In the genomic region with DNA sequence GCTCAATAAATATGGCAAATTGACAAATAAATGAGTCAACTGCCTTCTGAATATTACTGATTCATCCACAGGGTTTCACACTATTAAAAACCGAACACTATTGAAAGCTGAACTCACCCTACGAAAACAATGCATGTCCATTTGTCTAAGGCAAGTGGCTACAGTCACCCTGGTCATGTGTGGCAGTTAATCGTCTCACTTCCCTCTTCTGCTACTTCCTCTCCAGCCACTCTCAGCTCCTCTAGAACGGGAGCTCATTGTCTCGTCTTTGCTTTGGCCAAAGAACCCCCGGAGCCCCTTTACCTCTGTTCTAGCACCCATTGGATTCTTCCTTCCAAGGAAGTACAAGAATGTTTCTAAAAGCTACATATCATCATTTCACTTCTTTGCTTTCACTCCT, we compare ENCODE assay signal across 26 cellular contexts.
DNase-seq lines count a peak whose midpoint lies in the region; ATAC-seq, FAIRE-seq and TF ChIP-seq lines count a peak whose summit lies in the region.
"Had no signal": no experiment of that assay in that cellular context is flagged by ENCODE, and none has a peak within 500 bp of the region (broad histone marks: within the 10 kb centered on the region; RNA-seq: fewer than 3 reads in every experiment).

No MANE protein-coding gene starts in this region.

- H3K4me3 ChIP-seq in PC-3 (ENCODE audit: low read length) (no peak overlapping the region), GM12878 (no peak overlapping the region), PC-9 (no peak overlapping the region)
- H3K4me3 ChIP-seq: BLaER1 treated with 17β-estradiol and CSF1 and Interleukin-3, amounts not matched to agents 10 nM and 100 nM; GM23338; MG63; SJCRH30 had no signal

- H3K36me3 ChIP-seq in PC-3 (ENCODE audit: low read depth, low read length) = no peaks in the 10 kb centered on the region
- no peaks in the 10 kb centered on the region for H3K36me3 ChIP-seq in GM12878 (ENCODE audit: control insufficient read depth in 2 of 2, insufficient read depth in 2 of 2, low read length in 1 of 2)
- no peaks in the 10 kb centered on the region for H3K36me3 ChIP-seq in PC-9 (ENCODE audit: low read depth)
- H3K36me3 ChIP-seq: MG63, SJCRH30 had no signal

- no peaks in the 10 kb centered on the region for H3K27me3 ChIP-seq in PC-3 (ENCODE audit: low read length)
- H3K27me3 ChIP-seq in GM12878 (replicated peaks in 1 of 2; ENCODE audit: control insufficient read depth in 2 of 2, insufficient read depth in 2 of 2, low read length in 1 of 2) = no peaks in the 10 kb centered on the region
- H3K27me3 ChIP-seq in PC-9 (ENCODE audit: insufficient read depth, low read depth) = peaks cover 94% of the 10 kb centered on the region
- H3K27me3 ChIP-seq: BLaER1 treated with 17β-estradiol and CSF1 and Interleukin-3, amounts not matched to agents 10 nM and 100 nM had no signal

- H3F3A ChIP-seq in PC-3 (ENCODE audit: low read length, unreplicated experiment) = no peaks in the 10 kb centered on the region
- no peaks in the 10 kb centered on the region for H3F3A ChIP-seq in PC-9 (ENCODE audit: insufficient read depth, low read depth)

- RAD21 ChIA-PET in GM12878 (lab: Charles Lee; ENCODE audit: unreplicated experiment) = no interaction called here

- DNase-seq in activated naive CD4-positive, alpha-beta T cell treated with anti-CD3 and anti-CD28 coated beads for 36 hours = no peak
- peak; percentile 3 for DNase-seq in PC-3
- no peak for DNase-seq in GM12878 (ENCODE audit: low read depth, low spot score)
- DNase-seq in PC-9 = no peak
- DNase-seq in NCI-H1105 treated with DMSO at 0.1 percent for 48 hours (lab: John Stamatoyannopoulos, UW) = no peak
- DNase-seq: AML-193; Caco-2; CD4-positive, alpha-beta T cell; H9; KG1; MG63; NCI-H1105; NCI-H146; NCI-H1930; NCI-H2107; NCI-H446; NCI-H526; SJCRH30; T-cell had no signal

- H4K20me1 ChIP-seq in PC-3 (ENCODE audit: low read length) = no peaks in the 10 kb centered on the region
- no peaks in the 10 kb centered on the region for H4K20me1 ChIP-seq in GM12878 (ENCODE audit: control insufficient read depth, insufficient read depth)
- H4K20me1 ChIP-seq in PC-9 (ENCODE audit: insufficient read depth) = no peaks in the 10 kb centered on the region
- H4K20me1 ChIP-seq: BLaER1 treated with 17β-estradiol and CSF1 and Interleukin-3, amounts not matched to agents 10 nM and 100 nM had no signal

- TF ChIP-seq CTCF in PC-3 (conservative IDR thresholded peaks at IDR 0.05; ENCODE audit: low read depth, low read length) (no peak), GM12878 (IDR thresholded peaks at IDR 0.05 in 2 of 3, conservative IDR thresholded peaks at IDR 0.05 in 1 of 3; ENCODE audit: control insufficient read depth in 2 of 3, extremely low read depth in 1 of 3, insufficient read depth in 1 of 3, low read depth in 3 of 3, low read length in 3 of 3) (no peak), PC-9 (conservative IDR thresholded peaks at IDR 0.05) (no peak)

- no peak overlapping the region for H3K9ac ChIP-seq in PC-3 (ENCODE audit: low read length)
- H3K9ac ChIP-seq in GM12878 (ENCODE audit: control insufficient read depth, insufficient read depth, low read length) = no peak overlapping the region
- H3K9ac ChIP-seq: BLaER1 treated with 17β-estradiol and CSF1 and Interleukin-3, amounts not matched to agents 10 nM and 100 nM had no signal

- SMC1A ChIA-PET in GM12878 (lab: Charles Lee; ENCODE audit: uncharacterized antibody, unreplicated experiment) = interaction anchor here (0.9 kb wide), 1 partner anchor 12 kb away, joined by 3 read pairs; no protein-coding TSS in a partner anchor

- H2AFZ ChIP-seq in PC-3 (ENCODE audit: low read length) = no peak overlapping the region
- no peak overlapping the region for H2AFZ ChIP-seq in GM12878 (ENCODE audit: control insufficient read depth, low read depth, low read length)
- no peak overlapping the region for H2AFZ ChIP-seq in PC-9
- H2AFZ ChIP-seq: GM23338 had no signal

- no peak overlapping the region for H3K4me2 ChIP-seq in PC-3 (ENCODE audit: low read length)
- no peak overlapping the region for H3K4me2 ChIP-seq in GM12878 (ENCODE audit: control insufficient read depth, insufficient read depth)
- no peak overlapping the region for H3K4me2 ChIP-seq in PC-9
- H3K4me2 ChIP-seq: GM23338 had no signal

- no peak for ATAC-seq in PC-3
- ATAC-seq in GM12878 = no peak
- no peak for ATAC-seq in HG02981 (IDR thresholded peaks at IDR 0.05; ENCODE audit: unreplicated experiment)
- ATAC-seq: GM23338, Right ventricle myocardium inferior, T-cell had no signal

- no peaks in the 10 kb centered on the region for H3K9me3 Mint-ChIP-seq in activated naive CD4-positive, alpha-beta T cell treated with anti-CD3 and anti-CD28 coated beads, Interleukin-2, amount 50 U/mL, for 24 hours
- H3K9me3 Mint-ChIP-seq in activated naive CD4-positive, alpha-beta T cell treated with anti-CD3 and anti-CD28 coated beads for 36 hours = peaks cover 3% of the 10 kb centered on the region
- H3K9me3 Mint-ChIP-seq: CD4-positive, alpha-beta T cell; GM23338; H9; T-cell had no signal

- no peak for TF ChIP-seq EP300 in GM12878 (IDR thresholded peaks at IDR 0.05; ENCODE audit: borderline replicate concordance in 1 of 2, control insufficient read depth in 1 of 2, low read depth in 2 of 2, low read length in 2 of 2)

- 20% methylated on average over 6 of the region's 6 CpGs for WGBS in GM12878 (ENCODE audit: insufficient coverage, insufficient replicate concordance, low lambda C conversion rate, missing lambda C conversion rate)

- no peak for TF ChIP-seq RAD21 in GM12878 (IDR thresholded peaks at IDR 0.05; ENCODE audit: insufficient read depth, low read depth, low read length)

- TF ChIP-seq POLR2A in GM12878 (IDR thresholded peaks at IDR 0.05; ENCODE audit: low read depth, low read length) = no peak

- CTCF ChIA-PET in activated naive CD4-positive, alpha-beta T cell treated with anti-CD3 and anti-CD28 coated beads for 36 hours (lab: Charles Lee) = interaction anchor here (0.7 kb wide), 1 partner anchor 109 kb away, joined by 3 read pairs; no protein-coding TSS in a partner anchor
- CTCF ChIA-PET in PC-3 (lab: Charles Lee) = no interaction called here
- CTCF ChIA-PET in GM12878 (lab: Yijun Ruan, JAX) = no interaction called here
- CTCF ChIA-PET in PC-9 (lab: Charles Lee) = no interaction called here

- no peaks in the 10 kb centered on the region for H3K9me3 ChIP-seq in PC-3 (ENCODE audit: low read length)
- no peaks in the 10 kb centered on the region for H3K9me3 ChIP-seq in GM12878 (replicated peaks; ENCODE audit: control insufficient read depth, insufficient read depth, low read length)
- H3K9me3 ChIP-seq in PC-9 (ENCODE audit: insufficient read depth, low read depth) = no peaks in the 10 kb centered on the region; the same call in 1 of the 2 replicates
- H3K9me3 ChIP-seq: MG63 had no signal

- in situ Hi-C loops in GM12878 (cut with MboI) = no loop called here

- intact Hi-C loops in activated naive CD4-positive, alpha-beta T cell treated with anti-CD3 and anti-CD28 coated beads for 36 hours (cut with micrococcal nuclease) = no loop called here
- intact Hi-C loops in PC-3 (cut with micrococcal nuclease) (no loop called here), GM12878 (cut with micrococcal nuclease; ENCODE audit: unreplicated experiment) (no loop called here), PC-9 (cut with micrococcal nuclease; ENCODE audit: unreplicated experiment) (no loop called here)

- H3K4me3 Mint-ChIP-seq in activated naive CD4-positive, alpha-beta T cell treated with anti-CD3 and anti-CD28 coated beads, Interleukin-2, amount 50 U/mL, for 24 hours = no peak overlapping the region
- no peak overlapping the region for H3K4me3 Mint-ChIP-seq in activated naive CD4-positive, alpha-beta T cell treated with anti-CD3 and anti-CD28 coated beads for 36 hours
- H3K4me3 Mint-ChIP-seq: CD4-positive, alpha-beta T cell; GM23338; H9; T-cell had no signal

- peaks cover 20% of the 10 kb centered on the region for H3K4me1 Mint-ChIP-seq in activated naive CD4-positive, alpha-beta T cell treated with anti-CD3 and anti-CD28 coated beads, Interleukin-2, amount 50 U/mL, for 24 hours
- no peaks in the 10 kb centered on the region for H3K4me1 Mint-ChIP-seq in activated naive CD4-positive, alpha-beta T cell treated with anti-CD3 and anti-CD28 coated beads for 36 hours (ENCODE audit: low read depth)

- no peak overlapping the region for H3K27ac ChIP-seq in PC-3 (ENCODE audit: low read length)
- H3K27ac ChIP-seq in GM12878 (ENCODE audit: control insufficient read depth, insufficient read depth) = no peak overlapping the region
- no peak overlapping the region for H3K27ac ChIP-seq in PC-9
- H3K27ac ChIP-seq: BLaER1 treated with 17β-estradiol and CSF1 and Interleukin-3, amounts not matched to agents 10 nM and 100 nM; SJCRH30 had no signal

- POLR2A ChIA-PET in PC-3 (lab: Charles Lee; ENCODE audit: unreplicated experiment) (no interaction called here), GM12878 (lab: Charles Lee) (no interaction called here), PC-9 (lab: Charles Lee; ENCODE audit: unreplicated experiment) (no interaction called here)

- H3K27ac Mint-ChIP-seq in activated naive CD4-positive, alpha-beta T cell treated with anti-CD3 and anti-CD28 coated beads, Interleukin-2, amount 50 U/mL, for 24 hours = peak overlapping the region; percentile 37
- H3K27ac Mint-ChIP-seq in activated naive CD4-positive, alpha-beta T cell treated with anti-CD3 and anti-CD28 coated beads for 36 hours = no peak overlapping the region
- H3K27ac Mint-ChIP-seq: CD4-positive, alpha-beta T cell; GM23338; H9; T-cell had no signal

- peaks cover 20% of the 10 kb centered on the region for H3K36me3 Mint-ChIP-seq in activated naive CD4-positive, alpha-beta T cell treated with anti-CD3 and anti-CD28 coated beads, Interleukin-2, amount 50 U/mL, for 24 hours
- peaks cover 11% of the 10 kb centered on the region for H3K36me3 Mint-ChIP-seq in activated naive CD4-positive, alpha-beta T cell treated with anti-CD3 and anti-CD28 coated beads for 36 hours (ENCODE audit: low read depth)

- no peaks in the 10 kb centered on the region for H3K79me2 ChIP-seq in PC-3 (ENCODE audit: low read length)
- no peaks in the 10 kb centered on the region for H3K79me2 ChIP-seq in GM12878 (ENCODE audit: control insufficient read depth, insufficient read depth, low read length)
- H3K79me2 ChIP-seq in PC-9 (ENCODE audit: low read depth) = no peaks in the 10 kb centered on the region

- H3K4me1 ChIP-seq in PC-3 (ENCODE audit: insufficient read depth, low read length) (no peaks in the 10 kb centered on the region), GM12878 (ENCODE audit: control insufficient read depth, insufficient read depth, low read length) (no peaks in the 10 kb centered on the region), PC-9 (replicated peaks; ENCODE audit: insufficient read depth) (no peaks in the 10 kb centered on the region)
- H3K4me1 ChIP-seq: Caco-2, SJCRH30 had no signal

- no peaks in the 10 kb centered on the region for H3K27me3 Mint-ChIP-seq in activated naive CD4-positive, alpha-beta T cell treated with anti-CD3 and anti-CD28 coated beads, Interleukin-2, amount 50 U/mL, for 24 hours
- H3K27me3 Mint-ChIP-seq in activated naive CD4-positive, alpha-beta T cell treated with anti-CD3 and anti-CD28 coated beads for 36 hours (ENCODE audit: low read depth) = no peaks in the 10 kb centered on the region
- H3K27me3 Mint-ChIP-seq: CD4-positive, alpha-beta T cell; T-cell had no signal

- BruUV-seq in PC-3 (replicated peaks; lab: Mats Ljungman, UMichigan) (no TSS peak), GM12878 (replicated peaks; lab: Mats Ljungman, UMichigan) (no TSS peak), PC-9 (replicated peaks; lab: Mats Ljungman, UMichigan) (no TSS peak)

- no peak for FAIRE-seq in GM12878 (lab: Jason Lieb, UNC)
- FAIRE-seq: A204.1, G401.6 had no signal

- H3K9me2 ChIP-seq in PC-3 (replicated peaks; ENCODE audit: low read length) = no peaks in the 10 kb centered on the region
- no peaks in the 10 kb centered on the region for H3K9me2 ChIP-seq in PC-9 (ENCODE audit: insufficient read depth)
